Comparison of ENCODE assay signal across 12 cellular contexts in genomic region chr15:75695206-75695605, GRCh38. TPM values are rescaled to one million over a fixed set of nuclear protein-coding genes. Genes with fewer than 3 reads are reported as not detected.
DNase-seq lines count a peak whose midpoint lies in the region; ATAC-seq lines count a peak whose summit lies in the region.
"Had no signal": no experiment of that assay in that cellular context is flagged by ENCODE, and none has a peak within 500 bp of the region (broad histone marks: within the 10 kb centered on the region; RNA-seq: fewer than 3 reads in every experiment).

No MANE protein-coding gene starts in this region.

- H3K27ac ChIP-seq in adipose tissue (ENCODE audit: low read depth, low read length): peak overlapping the region; percentile 7
- H3K27ac ChIP-seq in muscle layer of duodenum (ENCODE audit: low read length): peak overlapping the region; percentile 93
- H3K27ac ChIP-seq: neutrophil had no signal

- H3K9me3 Mint-ChIP-seq in stimulated activated naive CD8-positive, alpha-beta T cell treated with anti-CD3 and anti-CD28 coated beads, Interleukin-15, amount 100 ng/mL, for 72 hours: no peaks in the 10 kb centered on the region
- H3K9me3 Mint-ChIP-seq: H9 had no signal

- H3K36me3 ChIP-seq in muscle layer of duodenum (ENCODE audit: control insufficient read depth in 1 of 2, insufficient read depth in 2 of 2, low read length in 2 of 2): peaks cover 0 to 13% of the 10 kb centered on the region in 2 donors
- H3K36me3 ChIP-seq: neutrophil had no signal

- no peak overlapping the region for H3K4me3 ChIP-seq in muscle layer of duodenum (ENCODE audit: low read depth in 1 of 2, low read length in 2 of 2)

- H3K4me1 ChIP-seq in muscle layer of duodenum (ENCODE audit: control insufficient read depth in 1 of 2, insufficient read depth in 2 of 2, low read length in 2 of 2): peaks cover 14 to 65% of the 10 kb centered on the region in 2 donors

- peak overlapping the region in 1 of 2 donors; percentile 62 for H3K4me3 Mint-ChIP-seq in stimulated activated naive CD8-positive, alpha-beta T cell treated with anti-CD3 and anti-CD28 coated beads, Interleukin-15, amount 100 ng/mL, for 72 hours
- H3K4me3 Mint-ChIP-seq: H9 had no signal

- H3K27me3 Mint-ChIP-seq in stimulated activated naive CD8-positive, alpha-beta T cell treated with anti-CD3 and anti-CD28 coated beads, Interleukin-15, amount 100 ng/mL, for 72 hours: peaks cover 21% of the 10 kb centered on the region

- H3K4me1 Mint-ChIP-seq in stimulated activated naive CD8-positive, alpha-beta T cell treated with anti-CD3 and anti-CD28 coated beads, Interleukin-15, amount 100 ng/mL, for 72 hours: peaks cover 46% of the 10 kb centered on the region

- WGBS in adipose tissue, 3 donors: 51 to 65% (median 53%) methylated on average over 6 of the region's 6 CpGs

- ATAC-seq in stimulated activated naive CD8-positive, alpha-beta T cell treated with anti-CD3 and anti-CD28 coated beads, Interleukin-15, amount 100 ng/mL, for 72 hours: no peak
- no peak for ATAC-seq in stimulated activated naive CD8-positive, alpha-beta T cell treated with anti-CD3 and anti-CD28 coated beads, Interleukin-15, Interleukin-2, amounts not matched to agents 100 U/mL and 50 U/mL, for 24 hours
- ATAC-seq in GM19455 (IDR thresholded peaks at IDR 0.05; ENCODE audit: unreplicated experiment) (no peak), GM19463 (IDR thresholded peaks at IDR 0.05; ENCODE audit: unreplicated experiment) (no peak), left lobe of liver (no peak)

- peak overlapping the region; percentile 65 to 79 for H3K27ac Mint-ChIP-seq in stimulated activated naive CD8-positive, alpha-beta T cell treated with anti-CD3 and anti-CD28 coated beads, Interleukin-15, amount 100 ng/mL, for 72 hours

- DNase-seq in stimulated activated naive CD8-positive, alpha-beta T cell treated with anti-CD3 and anti-CD28 coated beads, Interleukin-15, amount 100 ng/mL, for 72 hours: no peak
- no peak for DNase-seq in stimulated activated naive CD8-positive, alpha-beta T cell treated with anti-CD3 and anti-CD28 coated beads, Interleukin-15, Interleukin-2, amounts not matched to agents 100 U/mL and 50 U/mL, for 24 hours
- DNase-seq in UCSD-AML1 (lab: John Stamatoyannopoulos, UW; ENCODE audit: unreplicated experiment): no peak
- no peak for DNase-seq in left lobe of liver (ENCODE audit: low spot score)
- DNase-seq: activated CD8-positive, alpha-beta memory T cell treated with anti-CD3 and anti-CD28 coated beads, Interleukin-2, amount 50 U/mL, for 48 hours; NCI-H187 treated with DMSO at 0.1 percent for 48 hours had no signal

- H3K27me3 ChIP-seq in muscle layer of duodenum (ENCODE audit: low read depth, low read length): no peaks in the 10 kb centered on the region

- H3K9me3 ChIP-seq in muscle layer of duodenum (ENCODE audit: control insufficient read depth in 1 of 2, low read length in 2 of 2): no peaks in the 10 kb centered on the region
- H3K9me3 ChIP-seq: neutrophil had no signal

RNA-seq across cellular contexts. Expression of gene CSPG4, which starts 17.4 kb away (rescaled TPM):
- polyA plus RNA-seq in adipose tissue: 10 to 100 TPM in 2 of 3 donors, 1 to 10 TPM in 1; 7.4 to 82.9 (median 25.3) TPM
- total RNA-seq in left lobe of liver: 0.23 TPM

RNA-seq across cellular contexts. Expression of gene SNX33, which starts 47.5 kb away (rescaled TPM):
- 10 to 100 TPM; 14.1 to 18.3 (median 17.4) TPM for polyA plus RNA-seq in adipose tissue
- total RNA-seq in left lobe of liver: 12.7 TPM

RNA-seq across cellular contexts. Expression of gene IMP3, which starts 55.2 kb away (rescaled TPM):
- polyA plus RNA-seq in adipose tissue: 10 to 100 TPM; 45.6 to 60.4 (median 58.8) TPM
- 42.0 TPM for total RNA-seq in left lobe of liver
